Comparison of ENCODE assay signal across 2 cellular contexts in the genomic region with DNA sequence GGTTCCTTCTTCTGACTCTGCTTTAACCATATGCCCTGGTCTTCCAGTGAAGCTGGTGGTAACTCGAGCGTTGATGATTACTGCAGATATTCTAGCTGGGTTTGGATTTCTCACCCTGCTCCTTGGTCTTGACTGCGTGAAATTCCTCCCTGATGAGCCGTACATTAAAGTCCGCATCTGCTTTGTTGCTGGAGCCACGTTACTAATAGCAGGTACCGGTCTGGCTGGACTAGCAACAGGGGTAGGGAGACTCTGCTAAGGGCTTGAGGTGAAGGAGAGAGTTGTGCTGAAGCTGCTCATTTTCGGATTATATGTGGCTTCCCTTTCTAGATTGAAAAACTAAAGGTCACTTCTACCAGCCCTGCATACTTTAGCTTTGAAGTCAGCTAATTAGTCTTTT.
TF ChIP-seq lines count a peak whose summit lies in the region.

No MANE protein-coding gene starts in this region.

TF ChIP-seq in Ishikawa, 13 proteins besides CTCF, POLR2A, EP300 and RAD21:
- TF ChIP-seq, protein P1, sequence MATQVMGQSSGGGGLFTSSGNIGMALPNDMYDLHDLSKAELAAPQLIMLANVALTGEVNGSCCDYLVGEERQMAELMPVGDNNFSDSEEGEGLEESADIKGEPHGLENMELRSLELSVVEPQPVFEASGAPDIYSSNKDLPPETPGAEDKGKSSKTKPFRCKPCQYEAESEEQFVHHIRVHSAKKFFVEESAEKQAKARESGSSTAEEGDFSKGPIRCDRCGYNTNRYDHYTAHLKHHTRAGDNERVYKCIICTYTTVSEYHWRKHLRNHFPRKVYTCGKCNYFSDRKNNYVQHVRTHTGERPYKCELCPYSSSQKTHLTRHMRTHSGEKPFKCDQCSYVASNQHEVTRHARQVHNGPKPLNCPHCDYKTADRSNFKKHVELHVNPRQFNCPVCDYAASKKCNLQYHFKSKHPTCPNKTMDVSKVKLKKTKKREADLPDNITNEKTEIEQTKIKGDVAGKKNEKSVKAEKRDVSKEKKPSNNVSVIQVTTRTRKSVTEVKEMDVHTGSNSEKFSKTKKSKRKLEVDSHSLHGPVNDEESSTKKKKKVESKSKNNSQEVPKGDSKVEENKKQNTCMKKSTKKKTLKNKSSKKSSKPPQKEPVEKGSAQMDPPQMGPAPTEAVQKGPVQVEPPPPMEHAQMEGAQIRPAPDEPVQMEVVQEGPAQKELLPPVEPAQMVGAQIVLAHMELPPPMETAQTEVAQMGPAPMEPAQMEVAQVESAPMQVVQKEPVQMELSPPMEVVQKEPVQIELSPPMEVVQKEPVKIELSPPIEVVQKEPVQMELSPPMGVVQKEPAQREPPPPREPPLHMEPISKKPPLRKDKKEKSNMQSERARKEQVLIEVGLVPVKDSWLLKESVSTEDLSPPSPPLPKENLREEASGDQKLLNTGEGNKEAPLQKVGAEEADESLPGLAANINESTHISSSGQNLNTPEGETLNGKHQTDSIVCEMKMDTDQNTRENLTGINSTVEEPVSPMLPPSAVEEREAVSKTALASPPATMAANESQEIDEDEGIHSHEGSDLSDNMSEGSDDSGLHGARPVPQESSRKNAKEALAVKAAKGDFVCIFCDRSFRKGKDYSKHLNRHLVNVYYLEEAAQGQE (IDR thresholded peaks at IDR 0.05; ENCODE audit: low read depth) = no peak
- TF ChIP-seq TEAD4 (IDR thresholded peaks at IDR 0.05) = peak; percentile 31; the same call in 1 of the 2 replicates

TF ChIP-seq in H1, 55 proteins besides CTCF, POLR2A, EP300 and RAD21:
- no peak for TF ChIP-seq TEAD4 (IDR thresholded peaks at IDR 0.05; ENCODE audit: low read depth, low read length)
